ENCODE assay signal across 13 cellular contexts in the genomic region with DNA sequence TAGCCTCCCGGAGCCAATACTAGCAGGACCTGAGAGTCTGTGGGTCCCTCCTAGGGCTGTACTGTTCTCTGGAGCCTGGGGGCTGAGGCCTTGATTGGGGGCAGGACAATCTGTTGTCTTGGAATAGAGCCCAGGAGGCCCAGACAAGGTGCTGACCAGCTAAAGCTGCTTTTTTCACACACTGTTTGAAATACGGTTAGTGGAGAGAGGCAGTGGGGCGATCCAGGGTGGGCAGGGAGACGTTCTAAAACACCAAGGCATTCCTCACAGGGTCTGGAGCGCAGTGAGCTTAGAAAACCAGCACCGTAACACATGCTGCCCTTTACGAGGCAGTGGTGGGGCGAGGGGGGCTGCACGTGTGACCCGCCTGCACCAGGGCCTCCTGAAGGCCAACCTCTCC. TPM values are rescaled to one million over a fixed set of nuclear protein-coding genes. Genes with fewer than 3 reads are reported as not detected.
DNase-seq lines count a peak whose midpoint lies in the region; ATAC-seq, FAIRE-seq and TF ChIP-seq lines count a peak whose summit lies in the region.
"Had no signal": no experiment of that assay in that cellular context is flagged by ENCODE, and none has a peak within 500 bp of the region (broad histone marks: within the 10 kb centered on the region; RNA-seq: fewer than 3 reads in every experiment).

No MANE protein-coding gene starts in this region.

- SMC1A ChIA-PET in GM12878 (lab: Charles Lee; ENCODE audit: uncharacterized antibody, unreplicated experiment): interaction anchor here (1.2 to 2.1 kb wide), 9 partner anchors 9 to 429 kb away, joined by 3 to 9 read pairs (median 4); no protein-coding TSS in a partner anchor

- H3K79me2 ChIP-seq in SK-N-SH (ENCODE audit: insufficient read depth) (peaks cover 96% of the 10 kb centered on the region), GM12878 (ENCODE audit: control insufficient read depth, insufficient read depth, low read length) (peaks cover 52% of the 10 kb centered on the region)

- TF ChIP-seq CTCF in SK-N-SH (IDR thresholded peaks at IDR 0.05) (no peak), GM12878 (IDR thresholded peaks at IDR 0.05 in 2 of 3, conservative IDR thresholded peaks at IDR 0.05 in 1 of 3; ENCODE audit: control insufficient read depth in 2 of 3, extremely low read depth in 1 of 3, insufficient read depth in 1 of 3, low read depth in 3 of 3, low read length in 3 of 3) (no peak), testis (IDR thresholded peaks at IDR 0.05) (no peak)

- no TSS peak for BruUV-seq in GM12878 (replicated peaks; lab: Mats Ljungman, UMichigan)

- no peak for TF ChIP-seq EP300 in SK-N-SH (IDR thresholded peaks at IDR 0.05; ENCODE audit: borderline replicate concordance in 1 of 2, low read depth in 1 of 2, low read length in 1 of 2)
- no peak for TF ChIP-seq EP300 in GM12878 (IDR thresholded peaks at IDR 0.05; ENCODE audit: borderline replicate concordance in 1 of 2, control insufficient read depth in 1 of 2, low read depth in 2 of 2, low read length in 2 of 2)

- H3K4me3 ChIP-seq in SK-N-SH (ENCODE audit: low read depth in 2 of 2, low read length in 1 of 2) (no peak overlapping the region), GM12878 (no peak overlapping the region), testis (no peak overlapping the region)
- H3K4me3 ChIP-seq: mucosa of descending colon had no signal

- 89% methylated on average over 8 of the region's 10 CpGs for WGBS in SK-N-SH (ENCODE audit: low lambda C conversion rate)
- 91% methylated on average over 10 of the region's 10 CpGs for WGBS in GM12878 (ENCODE audit: insufficient coverage, insufficient replicate concordance, low lambda C conversion rate, missing lambda C conversion rate)
- WGBS in testis, 2 donors: 29 to 58% methylated on average over 10 of the region's 10 CpGs

- no peak overlapping the region for H3K4me2 ChIP-seq in SK-N-SH
- H3K4me2 ChIP-seq in GM12878 (ENCODE audit: control insufficient read depth, insufficient read depth): no peak overlapping the region

- H3K27ac ChIP-seq in SK-N-SH (ENCODE audit: low read depth in 2 of 2, low read length in 1 of 2) (peak overlapping the region in 1 of 2 experiments; percentile 78; a peak in 2 of 4 replicates), GM12878 (ENCODE audit: control insufficient read depth, insufficient read depth) (peak overlapping the region; percentile 72), testis (peak overlapping the region; percentile 63 to 73)

- no peaks in the 10 kb centered on the region for H3K9me2 ChIP-seq in SK-N-SH

- TF ChIP-seq POLR2A in GM12878 (IDR thresholded peaks at IDR 0.05; ENCODE audit: low read depth, low read length): no peak
- TF ChIP-seq POLR2A in testis (IDR thresholded peaks at IDR 0.05): no peak

- H4K20me1 ChIP-seq in SK-N-SH (ENCODE audit: insufficient read depth) (peaks cover 84% of the 10 kb centered on the region), GM12878 (ENCODE audit: control insufficient read depth, insufficient read depth) (0 out of 2 replicates have a peak, but pooled peaks cover 7% of the 10 kb centered on the region)

- TF ChIP-seq RAD21 in SK-N-SH (IDR thresholded peaks at IDR 0.05; ENCODE audit: low read length) (no peak), GM12878 (IDR thresholded peaks at IDR 0.05; ENCODE audit: insufficient read depth, low read depth, low read length) (no peak)

- ATAC-seq in SK-N-SH treated with all-trans-retinoic acid at 6 μM for 48 hours (no peak), GM12878 (no peak), HG03469 (IDR thresholded peaks at IDR 0.05; ENCODE audit: unreplicated experiment) (no peak), HG02884 (IDR thresholded peaks at IDR 0.05; ENCODE audit: unreplicated experiment) (no peak)
- ATAC-seq: mucosa of descending colon had no signal

- DNase-seq in SK-N-SH (peak; percentile 60), GM12878 (ENCODE audit: low read depth, low spot score) (no peak), left kidney (ENCODE audit: low read depth, low spot score) (peak; percentile 65), testis (peak; percentile 61), T-helper 9 cell (no peak)
- DNase-seq: 8988T; activated CD4-positive, alpha-beta T cell treated with anti-CD3 and anti-CD28 coated beads for 48 hours; MM.1S; mucosa of descending colon had no signal

- POLR2A ChIA-PET in SK-N-SH (lab: Yijun Ruan, JAX) (no interaction called here), GM12878 (lab: Charles Lee) (no interaction called here)

- H3K36me3 ChIP-seq in SK-N-SH (replicated peaks in 1 of 2; ENCODE audit: control insufficient read depth in 1 of 2, insufficient read depth in 2 of 2, low read length in 1 of 2) (peaks cover 5 to 6% of the 10 kb centered on the region in 2 experiments), GM12878 (ENCODE audit: control insufficient read depth in 2 of 2, insufficient read depth in 2 of 2, low read length in 1 of 2) (peaks cover 4 to 5% of the 10 kb centered on the region in 2 experiments; a peak in 3 of 4 replicates), testis (ENCODE audit: low read depth, missing control alignments) (no peaks in the 10 kb centered on the region)

- CTCF ChIA-PET in SK-N-SH (lab: Yijun Ruan, JAX): interaction anchor here (0.6 to 3.9 kb wide), 9 partner anchors 10 to 547 kb away, joined by 3 to 35 read pairs (median 4); no protein-coding TSS in a partner anchor
- CTCF ChIA-PET in GM12878 (lab: Yijun Ruan, JAX): interaction anchor here (1.0 to 2.0 kb wide), 15 partner anchors 8 to 428 kb away, joined by 3 to 18 read pairs (median 5); no protein-coding TSS in a partner anchor

- H3K4me1 ChIP-seq in SK-N-SH (ENCODE audit: control insufficient read depth in 1 of 2, insufficient read depth in 2 of 2, low read depth in 1 of 2, low read length in 1 of 2) (peaks cover 4 to 23% of the 10 kb centered on the region in 2 experiments; a peak in 3 of 4 replicates), GM12878 (ENCODE audit: control insufficient read depth, insufficient read depth, low read length) (peaks cover 18% of the 10 kb centered on the region), testis (peaks cover 55% of the 10 kb centered on the region)

- H3K9ac ChIP-seq in SK-N-SH (no peak overlapping the region), GM12878 (ENCODE audit: control insufficient read depth, insufficient read depth, low read length) (peak overlapping the region; percentile 46)

- RAD21 ChIA-PET in GM12878 (lab: Charles Lee; ENCODE audit: unreplicated experiment): interaction anchor here (1.1 to 3.0 kb wide), 7 partner anchors 9 to 305 kb away, joined by 3 to 29 read pairs (median 4); no protein-coding TSS in a partner anchor

- peaks cover 17% of the 10 kb centered on the region for H3F3A ChIP-seq in SK-N-SH (replicated peaks; ENCODE audit: insufficient read depth)

- in situ Hi-C loops in GM12878 (cut with MboI): loop anchor here (10.0 kb wide), 1 partner anchor 441 kb away; no protein-coding TSS in a partner anchor

- no peaks in the 10 kb centered on the region for H3K27me3 ChIP-seq in SK-N-SH (ENCODE audit: insufficient read depth)
- H3K27me3 ChIP-seq in GM12878 (replicated peaks in 1 of 2; ENCODE audit: control insufficient read depth in 2 of 2, insufficient read depth in 2 of 2, low read length in 1 of 2): no peaks in the 10 kb centered on the region
- H3K27me3 ChIP-seq in testis: no peaks in the 10 kb centered on the region

- intact Hi-C loops in GM12878 (cut with micrococcal nuclease; ENCODE audit: unreplicated experiment): loop anchor here (1.0 to 10.0 kb wide), 4 partner anchors 65 to 351 kb away; no protein-coding TSS in a partner anchor
- intact Hi-C loops in testis (cut with DNase I; ENCODE audit: low total_unique reads): no loop called here

- H3K9me3 ChIP-seq in SK-N-SH (no peaks in the 10 kb centered on the region), GM12878 (replicated peaks; ENCODE audit: control insufficient read depth, insufficient read depth, low read length) (no peaks in the 10 kb centered on the region), testis (no peaks in the 10 kb centered on the region)
- H3K9me3 ChIP-seq: mucosa of descending colon had no signal

- no peak for FAIRE-seq in GM12878 (lab: Jason Lieb, UNC)
- FAIRE-seq: bronchial epithelial cell had no signal

- H2AFZ ChIP-seq in SK-N-SH (ENCODE audit: low read depth) (no peak overlapping the region), GM12878 (ENCODE audit: control insufficient read depth, low read depth, low read length) (no peak overlapping the region)

TF ChIP-seq in SK-N-SH, 30 proteins besides CTCF, POLR2A, EP300 and RAD21 (continues in another document):
- TF ChIP-seq POLR2AphosphoS5 (IDR thresholded peaks at IDR 0.05; ENCODE audit: low read depth, low read length) (no peak), MXI1 (IDR thresholded peaks at IDR 0.05; ENCODE audit: low read depth, low read length) (no peak)

TF ChIP-seq in SK-N-SH treated with all-trans-retinoic acid at 6 μM for 48 hours, 23 proteins besides CTCF, POLR2A, EP300 and RAD21 (continues in another document):
- TF ChIP-seq PPARA (CRISPR knock-in tag; IDR thresholded peaks at IDR 0.05; ENCODE audit: borderline replicate concordance): no peak
- no peak for TF ChIP-seq BACH2 (CRISPR knock-in tag; IDR thresholded peaks at IDR 0.05; ENCODE audit: borderline replicate concordance)
- no peak for TF ChIP-seq CSDC2 (CRISPR knock-in tag; IDR thresholded peaks at IDR 0.05)

TF ChIP-seq in GM12878, 131 proteins besides CTCF, POLR2A, EP300 and RAD21 (continues in another document):
- TF ChIP-seq HCFC1 (IDR thresholded peaks at IDR 0.05; ENCODE audit: low read length): no peak

RNA-seq across cellular contexts. Expression of a gene that starts 55.1 kb away (rescaled TPM):
- polyA plus RNA-seq in SK-N-SH (2012; rRNA removed): 38.3 and 39.5 TPM in 2 replicates
- polyA plus RNA-seq in SK-N-SH (2012; cell fraction: cytosol; rRNA removed): 21.7 and 29.5 TPM in 2 replicates
- 140 and 184 TPM in 2 replicates for polyA plus RNA-seq in SK-N-SH (2012; cell fraction: nucleus; rRNA removed)
- total RNA-seq in GM12878 (2013; cell fraction: nucleolus; rRNA removed): 216 and 231 TPM in 2 replicates
- total RNA-seq in GM12878 (2014; rRNA removed): 85.3 and 88.4 TPM in 2 replicates
- total RNA-seq in GM12878 (2014; rRNA removed; fragmentation: Illumina TruSeq; extraction: Trizol): 38.1 and 44.4 TPM in 2 replicates
- total RNA-seq in GM12878 (2021): 97.3 and 100 TPM in 2 replicates
- polyA plus RNA-seq in GM12878 (2011; ENCODE audit: low read depth): 24.3 TPM
- 28.6 and 42.2 TPM in 2 replicates for polyA plus RNA-seq in GM12878 (2011; rRNA removed)
- 49.1 and 60.5 TPM in 2 replicates for polyA plus RNA-seq in GM12878 (2011; cell fraction: cytosol; rRNA removed)
- polyA plus RNA-seq in GM12878 (2011; cell fraction: nucleus; rRNA removed): 128 and 198 TPM in 2 replicates
- polyA plus RNA-seq in GM12878 (2012): 67.8 and 67.9 TPM in 2 replicates
- polyA plus RNA-seq in GM12878 (2014; fragmentation: Illumina TruSeq; extraction: Trizol): 25.6 and 37.5 TPM in 2 replicates
- polyA plus RNA-seq in GM12878 (2014; fragmentation: Nextera tagmentation; extraction: Ambion mirVana): 1 to 10 TPM; 2.9 to 4.6 TPM
- 64.6 and 79.3 TPM in 2 replicates for polyA plus RNA-seq in GM12878 (2014; rRNA removed)
- polyA plus RNA-seq in GM12878 (2016; fragmentation: Nextera tagmentation; extraction: Ambion mirVana): 10 to 100 TPM; 51.9 to 56.0 TPM
- polyA minus RNA-seq in GM12878 (2011; rRNA and poly(A)+ RNA removed): 91.4 and 132 TPM in 2 replicates
- polyA minus RNA-seq in GM12878 (2011; cell fraction: cytosol; rRNA and poly(A)+ RNA removed): 45.1 and 45.4 TPM in 2 replicates
- 50.1 and 84.0 TPM in 2 replicates for polyA minus RNA-seq in GM12878 (2011; cell fraction: nucleus; rRNA and poly(A)+ RNA removed)
- total RNA-seq in testis: 100 to 1,000 TPM; 193 to 207 TPM
- 116 TPM for polyA plus RNA-seq in testis (ENCODE audit: insufficient read depth, low read depth, low replicate concordance)

Comparison
In these comparisons a context has a peak if more than half of its experiments do, and no peak if none do; other contexts are left out.
1. DNase-seq: peak in SK-N-SH (single experiment), left kidney (single experiment) and testis (single experiment); none in GM12878 (single experiment) and T-helper 9 cell (single experiment).